In the genomic region with DNA sequence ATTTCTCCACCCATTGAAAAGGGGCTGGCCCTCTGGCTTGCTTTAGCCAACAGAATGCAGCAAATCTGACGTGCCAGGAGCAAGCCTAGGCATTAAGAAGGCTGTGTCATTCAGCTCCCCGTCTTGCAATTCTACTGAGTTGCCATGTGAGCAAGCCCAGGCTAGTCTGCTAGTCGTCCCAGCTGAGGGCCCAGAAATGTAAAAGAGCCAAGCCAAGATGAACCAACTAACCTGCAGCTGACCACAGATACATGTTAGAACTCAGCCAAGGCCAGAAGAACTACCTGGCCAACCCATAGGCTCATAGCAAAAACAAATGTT, we compare ENCODE assay signal across 2 cellular contexts.
TF ChIP-seq lines count a peak whose summit lies in the region.

No MANE protein-coding gene starts in this region.

TF ChIP-seq in GM23338, 12 proteins besides CTCF, POLR2A, EP300 and RAD21 (continues in another document):
- TF ChIP-seq, protein P1, sequence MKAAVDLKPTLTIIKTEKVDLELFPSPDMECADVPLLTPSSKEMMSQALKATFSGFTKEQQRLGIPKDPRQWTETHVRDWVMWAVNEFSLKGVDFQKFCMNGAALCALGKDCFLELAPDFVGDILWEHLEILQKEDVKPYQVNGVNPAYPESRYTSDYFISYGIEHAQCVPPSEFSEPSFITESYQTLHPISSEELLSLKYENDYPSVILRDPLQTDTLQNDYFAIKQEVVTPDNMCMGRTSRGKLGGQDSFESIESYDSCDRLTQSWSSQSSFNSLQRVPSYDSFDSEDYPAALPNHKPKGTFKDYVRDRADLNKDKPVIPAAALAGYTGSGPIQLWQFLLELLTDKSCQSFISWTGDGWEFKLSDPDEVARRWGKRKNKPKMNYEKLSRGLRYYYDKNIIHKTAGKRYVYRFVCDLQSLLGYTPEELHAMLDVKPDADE (IDR thresholded peaks at IDR 0.05), result no peak
- TF ChIP-seq STAT1 (IDR thresholded peaks at IDR 0.05; ENCODE audit: unreplicated experiment), result no peak
- TF ChIP-seq CREB1 (CRISPR knock-in tag; IDR thresholded peaks at IDR 0.05; ENCODE audit: low read depth), result no peak
- TF ChIP-seq POLR2AphosphoS5 (IDR thresholded peaks at IDR 0.05; ENCODE audit: low read depth), result no peak
- TF ChIP-seq, protein P2, sequence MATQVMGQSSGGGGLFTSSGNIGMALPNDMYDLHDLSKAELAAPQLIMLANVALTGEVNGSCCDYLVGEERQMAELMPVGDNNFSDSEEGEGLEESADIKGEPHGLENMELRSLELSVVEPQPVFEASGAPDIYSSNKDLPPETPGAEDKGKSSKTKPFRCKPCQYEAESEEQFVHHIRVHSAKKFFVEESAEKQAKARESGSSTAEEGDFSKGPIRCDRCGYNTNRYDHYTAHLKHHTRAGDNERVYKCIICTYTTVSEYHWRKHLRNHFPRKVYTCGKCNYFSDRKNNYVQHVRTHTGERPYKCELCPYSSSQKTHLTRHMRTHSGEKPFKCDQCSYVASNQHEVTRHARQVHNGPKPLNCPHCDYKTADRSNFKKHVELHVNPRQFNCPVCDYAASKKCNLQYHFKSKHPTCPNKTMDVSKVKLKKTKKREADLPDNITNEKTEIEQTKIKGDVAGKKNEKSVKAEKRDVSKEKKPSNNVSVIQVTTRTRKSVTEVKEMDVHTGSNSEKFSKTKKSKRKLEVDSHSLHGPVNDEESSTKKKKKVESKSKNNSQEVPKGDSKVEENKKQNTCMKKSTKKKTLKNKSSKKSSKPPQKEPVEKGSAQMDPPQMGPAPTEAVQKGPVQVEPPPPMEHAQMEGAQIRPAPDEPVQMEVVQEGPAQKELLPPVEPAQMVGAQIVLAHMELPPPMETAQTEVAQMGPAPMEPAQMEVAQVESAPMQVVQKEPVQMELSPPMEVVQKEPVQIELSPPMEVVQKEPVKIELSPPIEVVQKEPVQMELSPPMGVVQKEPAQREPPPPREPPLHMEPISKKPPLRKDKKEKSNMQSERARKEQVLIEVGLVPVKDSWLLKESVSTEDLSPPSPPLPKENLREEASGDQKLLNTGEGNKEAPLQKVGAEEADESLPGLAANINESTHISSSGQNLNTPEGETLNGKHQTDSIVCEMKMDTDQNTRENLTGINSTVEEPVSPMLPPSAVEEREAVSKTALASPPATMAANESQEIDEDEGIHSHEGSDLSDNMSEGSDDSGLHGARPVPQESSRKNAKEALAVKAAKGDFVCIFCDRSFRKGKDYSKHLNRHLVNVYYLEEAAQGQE (IDR thresholded peaks at IDR 0.05; ENCODE audit: unreplicated experiment), result no peak
- no peak for TF ChIP-seq EZH2 (IDR thresholded peaks at IDR 0.05; ENCODE audit: low read depth, unreplicated experiment)
- no peak for TF ChIP-seq EZH2phosphoT487 (IDR thresholded peaks at IDR 0.05; ENCODE audit: unreplicated experiment)
- no peak for TF ChIP-seq ZNF331 (CRISPR knock-in tag; IDR thresholded peaks at IDR 0.05; ENCODE audit: low read depth)
- TF ChIP-seq ZNF114 (CRISPR knock-in tag; IDR thresholded peaks at IDR 0.05), result no peak
- TF ChIP-seq JUNB (IDR thresholded peaks at IDR 0.05; ENCODE audit: unreplicated experiment), result no peak
- no peak for TF ChIP-seq NANOG (IDR thresholded peaks at IDR 0.05; ENCODE audit: borderline replicate concordance)

TF ChIP-seq in HepG2, 621 proteins besides CTCF, POLR2A, EP300 and RAD21:
- TF ChIP-seq, protein P3, sequence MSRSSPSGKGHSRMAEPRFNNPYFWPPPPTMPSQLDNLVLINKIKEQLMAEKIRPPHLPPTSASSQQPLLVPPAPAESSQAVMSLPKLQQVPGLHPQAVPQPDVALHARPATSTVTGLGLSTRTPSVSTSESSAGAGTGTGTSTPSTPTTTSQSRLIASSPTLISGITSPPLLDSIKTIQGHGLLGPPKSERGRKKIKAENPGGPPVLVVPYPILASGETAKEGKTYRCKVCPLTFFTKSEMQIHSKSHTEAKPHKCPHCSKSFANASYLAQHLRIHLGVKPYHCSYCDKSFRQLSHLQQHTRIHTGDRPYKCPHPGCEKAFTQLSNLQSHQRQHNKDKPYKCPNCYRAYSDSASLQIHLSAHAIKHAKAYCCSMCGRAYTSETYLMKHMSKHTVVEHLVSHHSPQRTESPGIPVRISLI (CRISPR knock-in tag; IDR thresholded peaks at IDR 0.05; ENCODE audit: borderline replicate concordance), result no peak
- TF ChIP-seq MED13 (CRISPR knock-in tag; IDR thresholded peaks at IDR 0.05) (no peak), ZNF143 (CRISPR knock-in tag; IDR thresholded peaks at IDR 0.05) (no peak), ATM (IDR thresholded peaks at IDR 0.05; ENCODE audit: borderline replicate concordance) (no peak), TBP (CRISPR knock-in tag; IDR thresholded peaks at IDR 0.05) (no peak), ZNF703 (CRISPR knock-in tag; IDR thresholded peaks at IDR 0.05; ENCODE audit: borderline replicate concordance) (no peak), MXI1 (IDR thresholded peaks at IDR 0.05; ENCODE audit: borderline replicate concordance, low read depth, low read length) (no peak), TAF15 (IDR thresholded peaks at IDR 0.05; ENCODE audit: low read depth, low read length, poor library complexity, severe bottlenecking) (no peak), TCF12 (IDR thresholded peaks at IDR 0.05) (no peak), TCF12 (CRISPR knock-in tag; IDR thresholded peaks at IDR 0.05) (no peak)
- TF ChIP-seq, protein P4, sequence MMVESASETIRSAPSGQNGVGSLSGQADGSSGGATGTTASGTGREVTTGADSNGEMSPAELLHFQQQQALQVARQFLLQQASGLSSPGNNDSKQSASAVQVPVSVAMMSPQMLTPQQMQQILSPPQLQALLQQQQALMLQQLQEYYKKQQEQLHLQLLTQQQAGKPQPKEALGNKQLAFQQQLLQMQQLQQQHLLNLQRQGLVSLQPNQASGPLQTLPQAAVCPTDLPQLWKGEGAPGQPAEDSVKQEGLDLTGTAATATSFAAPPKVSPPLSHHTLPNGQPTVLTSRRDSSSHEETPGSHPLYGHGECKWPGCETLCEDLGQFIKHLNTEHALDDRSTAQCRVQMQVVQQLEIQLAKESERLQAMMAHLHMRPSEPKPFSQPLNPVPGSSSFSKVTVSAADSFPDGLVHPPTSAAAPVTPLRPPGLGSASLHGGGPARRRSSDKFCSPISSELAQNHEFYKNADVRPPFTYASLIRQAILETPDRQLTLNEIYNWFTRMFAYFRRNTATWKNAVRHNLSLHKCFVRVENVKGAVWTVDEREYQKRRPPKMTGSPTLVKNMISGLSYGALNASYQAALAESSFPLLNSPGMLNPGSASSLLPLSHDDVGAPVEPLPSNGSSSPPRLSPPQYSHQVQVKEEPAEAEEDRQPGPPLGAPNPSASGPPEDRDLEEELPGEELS (CRISPR knock-in tag; IDR thresholded peaks at IDR 0.05), result no peak
- TF ChIP-seq, protein P5, sequence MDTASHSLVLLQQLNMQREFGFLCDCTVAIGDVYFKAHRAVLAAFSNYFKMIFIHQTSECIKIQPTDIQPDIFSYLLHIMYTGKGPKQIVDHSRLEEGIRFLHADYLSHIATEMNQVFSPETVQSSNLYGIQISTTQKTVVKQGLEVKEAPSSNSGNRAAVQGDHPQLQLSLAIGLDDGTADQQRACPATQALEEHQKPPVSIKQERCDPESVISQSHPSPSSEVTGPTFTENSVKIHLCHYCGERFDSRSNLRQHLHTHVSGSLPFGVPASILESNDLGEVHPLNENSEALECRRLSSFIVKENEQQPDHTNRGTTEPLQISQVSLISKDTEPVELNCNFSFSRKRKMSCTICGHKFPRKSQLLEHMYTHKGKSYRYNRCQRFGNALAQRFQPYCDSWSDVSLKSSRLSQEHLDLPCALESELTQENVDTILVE (CRISPR knock-in tag; IDR thresholded peaks at IDR 0.05), result no peak
